Comparison of ENCODE assay signal across 9 cellular contexts in genomic region chr11:74024630-74025029, GRCh38. TPM values are rescaled to one million over a fixed set of nuclear protein-coding genes. Genes with fewer than 3 reads are reported as not detected.
A peak's percentile ranks its signal among the peaks of the same experiment; 100 is the strongest.
DNase-seq lines count a peak whose midpoint lies in the region; ATAC-seq, FAIRE-seq and TF ChIP-seq lines count a peak whose summit lies in the region.
"Had no signal": no experiment of that assay in that cellular context is flagged by ENCODE, and none has a peak within 500 bp of the region (broad histone marks: within the 10 kb centered on the region; RNA-seq: fewer than 3 reads in every experiment).

No MANE protein-coding gene starts in this region.

- no peak overlapping the region for H3K27ac ChIP-seq in RWPE2 (ENCODE audit: poor library complexity, severe bottlenecking)
- no peak overlapping the region for H3K27ac ChIP-seq in CD8-positive, alpha-beta T cell (ENCODE audit: low read depth, low read length)

- TF ChIP-seq CTCF in RWPE2 (IDR thresholded peaks at IDR 0.05; ENCODE audit: poor library complexity, severe bottlenecking): no peak
- TF ChIP-seq CTCF in CD8-positive, alpha-beta T cell (IDR thresholded peaks at IDR 0.05): no peak

- POLR2A ChIA-PET in CD8-positive, alpha-beta T cell (lab: Charles Lee): no interaction called here

- intact Hi-C loops in CD8-positive, alpha-beta T cell (cut with DNase I, micrococcal nuclease): loop anchor here in 1 of 2 experiments (1.0 kb wide), 1 partner anchor 9 kb away; no protein-coding TSS in a partner anchor

- H3K4me1 ChIP-seq in RWPE2 (ENCODE audit: insufficient read depth, poor library complexity, severe bottlenecking): peaks cover 16% of the 10 kb centered on the region
- peaks cover 15% of the 10 kb centered on the region for H3K4me1 ChIP-seq in CD8-positive, alpha-beta T cell (ENCODE audit: insufficient read depth, low read length)

- H3K27ac Mint-ChIP-seq in CD8-positive, alpha-beta T cell: no peak overlapping the region

- ATAC-seq in RWPE2 (ENCODE audit: low read depth): peak; percentile 33; the same call in 1 of the 3 replicates
- ATAC-seq in CD8-positive, alpha-beta T cell: no peak

- CTCF ChIA-PET in CD8-positive, alpha-beta T cell (lab: Charles Lee): no interaction called here

- H3K4me1 Mint-ChIP-seq in CD8-positive, alpha-beta T cell (ENCODE audit: low read depth): peaks cover 6% of the 10 kb centered on the region

- no peak overlapping the region for H3K4me3 ChIP-seq in RWPE2 (ENCODE audit: severe bottlenecking)
- no peak overlapping the region for H3K4me3 ChIP-seq in CD8-positive, alpha-beta T cell (ENCODE audit: low read depth, low read length)

- H3K4me3 Mint-ChIP-seq in CD8-positive, alpha-beta T cell: no peak overlapping the region

- no peaks in the 10 kb centered on the region for H3K27me3 Mint-ChIP-seq in CD8-positive, alpha-beta T cell (ENCODE audit: low read depth)

- H3K9me3 Mint-ChIP-seq in CD8-positive, alpha-beta T cell: no peaks in the 10 kb centered on the region

- H3K9me3 ChIP-seq in RWPE2 (ENCODE audit: severe bottlenecking): no peaks in the 10 kb centered on the region
- no peaks in the 10 kb centered on the region for H3K9me3 ChIP-seq in CD8-positive, alpha-beta T cell (ENCODE audit: low read length)

- H3K36me3 Mint-ChIP-seq in CD8-positive, alpha-beta T cell: peaks cover 49% of the 10 kb centered on the region

- H3K36me3 ChIP-seq in RWPE2 (ENCODE audit: low read depth): 0 out of 2 replicates have a peak, but pooled peaks cover 2% of the 10 kb centered on the region
- no peaks in the 10 kb centered on the region for H3K36me3 ChIP-seq in CD8-positive, alpha-beta T cell (ENCODE audit: insufficient read depth, low read length)

- FAIRE-seq in GM12891 (lab: Jason Lieb, UNC): no peak

- no peak for TF ChIP-seq POLR2A in GM12891 (IDR thresholded peaks at IDR 0.05; ENCODE audit: low read depth, low read length)

- H3K27me3 ChIP-seq in RWPE2 (ENCODE audit: insufficient read depth, poor library complexity, severe bottlenecking): no peaks in the 10 kb centered on the region
- no peaks in the 10 kb centered on the region for H3K27me3 ChIP-seq in CD8-positive, alpha-beta T cell (ENCODE audit: insufficient read depth, low read length)

- peak; percentile 73 for DNase-seq in activated CD4-positive, alpha-beta T cell treated with anti-CD3 and anti-CD28 coated beads for 48 hours
- no peak for DNase-seq in activated CD4-positive, alpha-beta T cell treated with anti-CD3 and anti-CD28 coated beads, Interleukin-2, amount 50 U/mL, for 1 hour
- DNase-seq in RWPE2 (ENCODE audit: low spot score) (no peak), fibroblast of peridontal ligament (ENCODE audit: extremely low read depth) (peak; percentile 89), globus pallidus (ENCODE audit: low spot score) (no peak), GM12891 (ENCODE audit: insufficient read length, low spot score) (no peak)
- peak; percentile 38 to 66 for DNase-seq in stimulated activated CD8-positive, alpha-beta memory T cell treated with anti-CD3 and anti-CD28 coated beads, Interleukin-2, amount 100 ng/mL, for 48 hours (ENCODE audit: low read depth in 2 of 2)
- DNase-seq in CD8-positive, alpha-beta T cell: no peak
- DNase-seq: activated effector memory CD4-positive, alpha-beta T cell treated with Interleukin-2 at 50 U/mL for 16 hours had no signal

TF ChIP-seq in GM12891, 5 proteins besides CTCF, POLR2A, EP300 and RAD21:
- TF ChIP-seq POU2F2 (IDR thresholded peaks at IDR 0.05; ENCODE audit: low read depth, low read length) (no peak), TAF1 (IDR thresholded peaks at IDR 0.05; ENCODE audit: low read depth, low read length) (no peak), POLR2AphosphoS5 (IDR thresholded peaks at IDR 0.05; ENCODE audit: low read depth, low read length) (no peak), PAX5 (IDR thresholded peaks at IDR 0.05; ENCODE audit: insufficient read depth, low read length, severe bottlenecking) (no peak), SPI1 (IDR thresholded peaks at IDR 0.05; ENCODE audit: low read depth, low read length) (no peak)

RNA-seq across cellular contexts. Expression of gene UCP3, which starts 15.7 kb away (rescaled TPM):
- 1 to 10 TPM; 1.7 to 2.2 TPM for total RNA-seq in CD8-positive, alpha-beta T cell
- polyA plus RNA-seq in GM12891 (2012; ENCODE audit: low read depth, missing spikeins): 0.50 TPM

RNA-seq across cellular contexts. Expression of gene UCP2, which starts 42.0 kb away (rescaled TPM):
- total RNA-seq in CD8-positive, alpha-beta T cell: 100 to 1,000 TPM; 151 to 156 TPM
- 127 TPM for polyA plus RNA-seq in GM12891 (2012; ENCODE audit: low read depth, missing spikeins)

Comparison
In these comparisons a context has a peak if more than half of its experiments do, and no peak if none do; other contexts are left out.
1. DNase-seq: peak in activated CD4-positive, alpha-beta T cell treated with anti-CD3 and anti-CD28 coated beads for 48 hours (single experiment), fibroblast of peridontal ligament (single experiment) and stimulated activated CD8-positive, alpha-beta memory T cell treated with anti-CD3 and anti-CD28 coated beads, Interleukin-2, amount 100 ng/mL, for 48 hours (2 of 2); none in activated CD4-positive, alpha-beta T cell treated with anti-CD3 and anti-CD28 coated beads, Interleukin-2, amount 50 U/mL, for 1 hour (single experiment), RWPE2 (single experiment), CD8-positive, alpha-beta T cell (0 of 7), globus pallidus (single experiment) and GM12891 (single experiment).